Comparison of ENCODE assay signal across 22 cellular contexts in genomic region chr9:93531374-93531773, GRCh38. TPM values are rescaled to one million over a fixed set of nuclear protein-coding genes. Genes with fewer than 3 reads are reported as not detected.
DNase-seq lines count a peak whose midpoint lies in the region; ATAC-seq and TF ChIP-seq lines count a peak whose summit lies in the region.
"Had no signal": no experiment of that assay in that cellular context is flagged by ENCODE, and none has a peak within 500 bp of the region (broad histone marks: within the 10 kb centered on the region; RNA-seq: fewer than 3 reads in every experiment).

No MANE protein-coding gene starts in this region.

- CTCF ChIA-PET in WTC11 (lab: Charles Lee): no interaction called here

- TF ChIP-seq CTCF in WTC11 (IDR thresholded peaks at IDR 0.05) (no peak), foreskin keratinocyte (conservative IDR thresholded peaks at IDR 0.05) (no peak)

- intact Hi-C loops in left ventricle myocardium superior (cut with micrococcal nuclease) (no loop called here), Right ventricle myocardium inferior (cut with DNase I) (no loop called here)
- intact Hi-C loops in activated T-helper 2 cell treated with anti-CD3 and anti-CD28 coated beads, Interferon-gamma antibody, Interleukin-2, Interleukin-4, amounts not matched to agents 10 μg/mL and 5 μg/mL and 100 μg/mL, durations not matched to agents 14 hours and 24 hours and 36 hours (cut with micrococcal nuclease): no loop called here

- H3K27me3 ChIP-seq in foreskin keratinocyte: no peaks in the 10 kb centered on the region
- H3K27me3 ChIP-seq: upper lobe of right lung had no signal

- ATAC-seq in left ventricle myocardium superior: peak; percentile 39
- ATAC-seq in Right ventricle myocardium inferior: no peak
- ATAC-seq in WTC11: peak; percentile 65
- ATAC-seq in foreskin keratinocyte: peak; percentile 46
- no peak for ATAC-seq in GM18511 (IDR thresholded peaks at IDR 0.05; ENCODE audit: unreplicated experiment)
- ATAC-seq in stimulated activated memory B cell treated with anti-CD40 and anti-IgM and Interleukin-4, amounts not matched to agents 10 μg/mL and 1 μg/mL and 100 μg/mL, for 72 hours: no peak
- ATAC-seq: activated CD4-positive, alpha-beta T cell treated with anti-CD3 and anti-CD28 coated beads for 36 hours; CD8-positive, alpha-beta T cell; upper lobe of right lung had no signal

- H3K9me3 Mint-ChIP-seq in WTC11: no peaks in the 10 kb centered on the region
- no peaks in the 10 kb centered on the region for H3K9me3 Mint-ChIP-seq in stimulated activated memory B cell treated with anti-CD40 and anti-IgM and Interleukin-4, amounts not matched to agents 10 μg/mL and 1 μg/mL and 100 μg/mL, for 72 hours
- H3K9me3 Mint-ChIP-seq in activated T-helper 2 cell treated with anti-CD3 and anti-CD28 coated beads, Interferon-gamma antibody, Interleukin-2, Interleukin-4, amounts not matched to agents 10 μg/mL and 5 μg/mL and 100 μg/mL, durations not matched to agents 14 hours and 24 hours and 36 hours: no peaks in the 10 kb centered on the region
- H3K9me3 Mint-ChIP-seq: CD8-positive, alpha-beta T cell had no signal

- DNase-seq in left ventricle myocardium superior (no peak), Right ventricle myocardium inferior (ENCODE audit: missing footprints) (no peak), WTC11 (ENCODE audit: low spot score) (no peak), foreskin keratinocyte (no peak), cortex of kidney (lab: John Stamatoyannopoulos, UW) (no peak)
- DNase-seq in activated T-helper 2 cell treated with anti-CD3 and anti-CD28 coated beads, Interferon-gamma antibody, Interleukin-2, Interleukin-4, amounts not matched to agents 10 μg/mL and 5 μg/mL and 100 μg/mL, durations not matched to agents 14 hours and 24 hours and 36 hours (ENCODE audit: low spot score): no peak
- DNase-seq: ACHN; activated CD4-positive, alpha-beta T cell treated with anti-CD3 and anti-CD28 coated beads for 36 hours; activated CD8-positive, alpha-beta memory T cell treated with anti-CD3 and anti-CD28 coated beads, Interleukin-2, amount 50 U/mL, for 48 hours; activated naive CD4-positive, alpha-beta T cell treated with Interleukin-2 at 50 U/mL for 16 hours; EL; hypothalamus; kidney glomerular epithelial cell; NCI-H345; SIG-M5; stimulated activated naive CD4-positive, alpha-beta T cell; upper lobe of right lung had no signal

- no peak overlapping the region for H3K27ac Mint-ChIP-seq in WTC11
- H3K27ac Mint-ChIP-seq in stimulated activated memory B cell treated with anti-CD40 and anti-IgM and Interleukin-4, amounts not matched to agents 10 μg/mL and 1 μg/mL and 100 μg/mL, for 72 hours: no peak overlapping the region
- H3K27ac Mint-ChIP-seq in activated T-helper 2 cell treated with anti-CD3 and anti-CD28 coated beads, Interferon-gamma antibody, Interleukin-2, Interleukin-4, amounts not matched to agents 10 μg/mL and 5 μg/mL and 100 μg/mL, durations not matched to agents 14 hours and 24 hours and 36 hours: no peak overlapping the region
- H3K27ac Mint-ChIP-seq: activated CD4-positive, alpha-beta T cell treated with anti-CD3 and anti-CD28 coated beads for 36 hours; CD8-positive, alpha-beta T cell had no signal

- POLR2A ChIA-PET in WTC11 (lab: Charles Lee): no interaction called here

- peaks cover 58% of the 10 kb centered on the region for H3K36me3 Mint-ChIP-seq in WTC11
- H3K36me3 Mint-ChIP-seq in stimulated activated memory B cell treated with anti-CD40 and anti-IgM and Interleukin-4, amounts not matched to agents 10 μg/mL and 1 μg/mL and 100 μg/mL, for 72 hours: peaks cover 62% of the 10 kb centered on the region
- peaks cover 79% of the 10 kb centered on the region for H3K36me3 Mint-ChIP-seq in activated T-helper 2 cell treated with anti-CD3 and anti-CD28 coated beads, Interferon-gamma antibody, Interleukin-2, Interleukin-4, amounts not matched to agents 10 μg/mL and 5 μg/mL and 100 μg/mL, durations not matched to agents 14 hours and 24 hours and 36 hours (ENCODE audit: low read depth)

- H3K27ac ChIP-seq in foreskin keratinocyte: no peak overlapping the region
- H3K27ac ChIP-seq: HL-60, KMS-11, upper lobe of right lung had no signal

- no peak overlapping the region for H3K4me3 Mint-ChIP-seq in WTC11
- H3K4me3 Mint-ChIP-seq in stimulated activated memory B cell treated with anti-CD40 and anti-IgM and Interleukin-4, amounts not matched to agents 10 μg/mL and 1 μg/mL and 100 μg/mL, for 72 hours: no peak overlapping the region
- no peak overlapping the region for H3K4me3 Mint-ChIP-seq in activated T-helper 2 cell treated with anti-CD3 and anti-CD28 coated beads, Interferon-gamma antibody, Interleukin-2, Interleukin-4, amounts not matched to agents 10 μg/mL and 5 μg/mL and 100 μg/mL, durations not matched to agents 14 hours and 24 hours and 36 hours (ENCODE audit: low read depth)
- H3K4me3 Mint-ChIP-seq: activated CD4-positive, alpha-beta T cell treated with anti-CD3 and anti-CD28 coated beads for 36 hours; CD8-positive, alpha-beta T cell had no signal

- H3K4me1 Mint-ChIP-seq in WTC11: no peaks in the 10 kb centered on the region
- H3K4me1 Mint-ChIP-seq in stimulated activated memory B cell treated with anti-CD40 and anti-IgM and Interleukin-4, amounts not matched to agents 10 μg/mL and 1 μg/mL and 100 μg/mL, for 72 hours: peaks cover 18% of the 10 kb centered on the region
- peaks cover 11% of the 10 kb centered on the region for H3K4me1 Mint-ChIP-seq in activated T-helper 2 cell treated with anti-CD3 and anti-CD28 coated beads, Interferon-gamma antibody, Interleukin-2, Interleukin-4, amounts not matched to agents 10 μg/mL and 5 μg/mL and 100 μg/mL, durations not matched to agents 14 hours and 24 hours and 36 hours (ENCODE audit: low read depth)
- H3K4me1 Mint-ChIP-seq: activated CD4-positive, alpha-beta T cell treated with anti-CD3 and anti-CD28 coated beads for 36 hours had no signal

- no peaks in the 10 kb centered on the region for H3K4me1 ChIP-seq in foreskin keratinocyte
- H3K4me1 ChIP-seq: upper lobe of right lung had no signal

- H3K27me3 Mint-ChIP-seq in WTC11 (ENCODE audit: low read depth): no peaks in the 10 kb centered on the region
- H3K27me3 Mint-ChIP-seq in stimulated activated memory B cell treated with anti-CD40 and anti-IgM and Interleukin-4, amounts not matched to agents 10 μg/mL and 1 μg/mL and 100 μg/mL, for 72 hours: no peaks in the 10 kb centered on the region
- no peaks in the 10 kb centered on the region for H3K27me3 Mint-ChIP-seq in activated T-helper 2 cell treated with anti-CD3 and anti-CD28 coated beads, Interferon-gamma antibody, Interleukin-2, Interleukin-4, amounts not matched to agents 10 μg/mL and 5 μg/mL and 100 μg/mL, durations not matched to agents 14 hours and 24 hours and 36 hours (ENCODE audit: low read depth)
- H3K27me3 Mint-ChIP-seq: activated CD4-positive, alpha-beta T cell treated with anti-CD3 and anti-CD28 coated beads for 36 hours had no signal

TF ChIP-seq in WTC11, 78 proteins besides CTCF, POLR2A, EP300 and RAD21 (continues in another document):
- no peak for TF ChIP-seq NR1H2 (CRISPR knock-in tag; IDR thresholded peaks at IDR 0.05)
- no peak for TF ChIP-seq MXD4 (CRISPR knock-in tag; IDR thresholded peaks at IDR 0.05; ENCODE audit: borderline replicate concordance)
- TF ChIP-seq ZNF281 (CRISPR knock-in tag; IDR thresholded peaks at IDR 0.05): no peak
- TF ChIP-seq USF1 (CRISPR knock-in tag; IDR thresholded peaks at IDR 0.05): no peak
- TF ChIP-seq NR2C2 (CRISPR knock-in tag; IDR thresholded peaks at IDR 0.05): no peak

RNA-seq across cellular contexts. Expression of gene PHF2, which starts 45.0 kb away (rescaled TPM):
- total RNA-seq in left ventricle myocardium superior (32.0 TPM), Right ventricle myocardium inferior (28.7 TPM), WTC11 (2021) (9.8 to 11.6 TPM (median 10.6 TPM) in 3 replicates), foreskin keratinocyte (15.4 and 17.9 TPM in 2 replicates)
- 8.6 and 9.1 TPM in 2 replicates for polyA plus RNA-seq in foreskin keratinocyte
- total RNA-seq in activated T-helper 2 cell treated with anti-CD3 and anti-CD28 coated beads, Interferon-gamma antibody, Interleukin-2, Interleukin-4, amounts not matched to agents 10 μg/mL and 5 μg/mL and 100 μg/mL, durations not matched to agents 14 hours and 24 hours and 36 hours: 24.6 and 24.8 TPM in 2 replicates

Comparison
In these comparisons a context has a peak if more than half of its experiments do, and no peak if none do; other contexts are left out.
1. ATAC-seq: peak in left ventricle myocardium superior (single experiment), WTC11 (single experiment) and foreskin keratinocyte (single experiment); none in Right ventricle myocardium inferior (single experiment), GM18511 (single experiment) and stimulated activated memory B cell treated with anti-CD40 and anti-IgM and Interleukin-4, amounts not matched to agents 10 μg/mL and 1 μg/mL and 100 μg/mL, for 72 hours (single experiment).